In the genomic region with DNA sequence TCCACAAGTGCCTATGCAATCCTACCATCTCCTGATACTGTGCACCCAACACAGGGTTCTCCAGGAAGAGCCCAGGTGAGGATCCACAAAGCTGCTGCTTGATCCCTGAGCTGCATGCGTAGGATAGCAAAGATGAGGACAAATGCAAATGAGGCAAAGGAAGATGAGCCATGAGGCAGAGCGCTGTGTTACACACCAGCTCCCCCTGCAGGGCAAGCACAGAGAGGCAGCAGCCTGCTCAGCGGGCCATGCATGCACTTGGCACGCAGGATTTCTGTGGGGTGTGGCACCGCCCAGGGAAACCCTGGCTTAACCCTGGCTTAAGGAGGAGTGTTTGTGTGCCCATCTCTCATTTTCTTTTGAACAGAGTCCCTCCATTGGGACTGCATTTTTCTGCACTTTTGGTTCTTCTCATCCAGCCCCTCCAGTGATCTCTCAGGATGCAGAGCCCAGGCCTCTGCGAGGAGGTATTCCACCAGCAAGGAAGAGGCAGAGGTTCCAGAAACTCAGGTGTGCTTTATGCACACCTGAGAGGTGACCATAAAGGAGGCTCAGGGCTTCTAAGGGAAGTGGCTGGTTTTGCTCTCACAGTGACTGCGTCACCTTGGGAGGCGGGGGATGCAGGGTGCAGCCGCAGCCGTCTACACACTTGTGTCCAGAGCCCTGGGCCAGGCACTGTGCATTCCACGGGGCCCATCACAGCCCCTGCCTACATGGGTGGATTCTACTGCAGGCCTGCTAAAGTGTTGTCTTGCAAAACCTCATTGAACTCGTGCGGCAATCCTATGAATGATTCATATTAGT, we compare ENCODE assay signal across 9 cellular contexts.
DNase-seq lines count a peak whose midpoint lies in the region; ATAC-seq and TF ChIP-seq lines count a peak whose summit lies in the region.
"Had no signal": no experiment of that assay in that cellular context is flagged by ENCODE, and none has a peak within 500 bp of the region (broad histone marks: within the 10 kb centered on the region; RNA-seq: fewer than 3 reads in every experiment).

No MANE protein-coding gene starts in this region.

- TF ChIP-seq CTCF in BE2C (IDR thresholded peaks at IDR 0.05; ENCODE audit: low read depth, low read length) (peak; percentile 36), nephron progenitor cell (IDR thresholded peaks at IDR 0.05) (peak; percentile 80)

- H3K27me3 Mint-ChIP-seq in activated CD8-positive, alpha-beta memory T cell treated with anti-CD3 and anti-CD28 coated beads, Interleukin-2, amount 10 ng/mL, durations not matched to agents 7 days and 5 days = no peaks in the 10 kb centered on the region
- H3K27me3 Mint-ChIP-seq in nephron progenitor cell (ENCODE audit: low read depth, poor library complexity) = peaks cover 8% of the 10 kb centered on the region

- H3K4me1 Mint-ChIP-seq in activated CD8-positive, alpha-beta memory T cell treated with anti-CD3 and anti-CD28 coated beads, Interleukin-2, amount 10 ng/mL, durations not matched to agents 7 days and 5 days = no peaks in the 10 kb centered on the region
- H3K4me1 Mint-ChIP-seq in nephron progenitor cell = no peaks in the 10 kb centered on the region
- H3K4me1 Mint-ChIP-seq: memory B cell had no signal

- no peak overlapping the region for H3K4me3 Mint-ChIP-seq in activated CD8-positive, alpha-beta memory T cell treated with anti-CD3 and anti-CD28 coated beads, Interleukin-2, amount 10 ng/mL, durations not matched to agents 7 days and 5 days
- H3K4me3 Mint-ChIP-seq in nephron progenitor cell = no peak overlapping the region
- H3K4me3 Mint-ChIP-seq: memory B cell had no signal

- CTCF ChIA-PET in activated CD8-positive, alpha-beta memory T cell treated with anti-CD3 and anti-CD28 coated beads, Interleukin-2, amount 10 ng/mL, durations not matched to agents 7 days and 5 days (lab: Charles Lee) = interaction anchor here (0.9 to 3.9 kb wide), 5 partner anchors 9 to 185 kb away, joined by 3 to 26 read pairs (median 3); no protein-coding TSS in a partner anchor

- DNase-seq in BE2C = peak; percentile 24
- peak; percentile 78 for DNase-seq in NCI-H510A treated with DMSO at 0.1 percent for 48 hours (lab: John Stamatoyannopoulos, UW)
- DNase-seq in activated CD8-positive, alpha-beta memory T cell treated with anti-CD3 and anti-CD28 coated beads, Interleukin-2, amount 10 ng/mL, durations not matched to agents 7 days and 5 days = peak; percentile 62
- DNase-seq in fibroblast of peridontal ligament (ENCODE audit: extremely low read depth) = peak; percentile 70
- peak; percentile 76 for DNase-seq in nephron progenitor cell
- DNase-seq in NOMO-1 treated with DMSO at 0.1 percent for 48 hours (lab: John Stamatoyannopoulos, UW; ENCODE audit: unreplicated experiment) = no peak
- DNase-seq in T1000 (lab: John Stamatoyannopoulos, UW) = no peak

- H3K27me3 ChIP-seq in BE2C = no peaks in the 10 kb centered on the region

- no peaks in the 10 kb centered on the region for H3K36me3 Mint-ChIP-seq in activated CD8-positive, alpha-beta memory T cell treated with anti-CD3 and anti-CD28 coated beads, Interleukin-2, amount 10 ng/mL, durations not matched to agents 7 days and 5 days
- no peaks in the 10 kb centered on the region for H3K36me3 Mint-ChIP-seq in nephron progenitor cell (ENCODE audit: low read depth)
- H3K36me3 Mint-ChIP-seq: memory B cell had no signal

- H3K4me3 ChIP-seq in BE2C (ENCODE audit: low read depth, low read length) = no peak overlapping the region

- no peaks in the 10 kb centered on the region for H3K9me3 ChIP-seq in BE2C

- H3K4me1 ChIP-seq in BE2C = no peaks in the 10 kb centered on the region

- H3K9me3 Mint-ChIP-seq in activated CD8-positive, alpha-beta memory T cell treated with anti-CD3 and anti-CD28 coated beads, Interleukin-2, amount 10 ng/mL, durations not matched to agents 7 days and 5 days (ENCODE audit: low read depth) = no peaks in the 10 kb centered on the region
- peaks cover 6% of the 10 kb centered on the region for H3K9me3 Mint-ChIP-seq in nephron progenitor cell

- H3K27ac Mint-ChIP-seq in activated CD8-positive, alpha-beta memory T cell treated with anti-CD3 and anti-CD28 coated beads, Interleukin-2, amount 10 ng/mL, durations not matched to agents 7 days and 5 days = no peak overlapping the region
- no peak overlapping the region for H3K27ac Mint-ChIP-seq in nephron progenitor cell
- H3K27ac Mint-ChIP-seq: memory B cell had no signal

- no peaks in the 10 kb centered on the region for H3K36me3 ChIP-seq in BE2C

- ATAC-seq in GM21786 (IDR thresholded peaks at IDR 0.05; ENCODE audit: unreplicated experiment) = peak; percentile 70
- peak; percentile 78 for ATAC-seq in activated CD8-positive, alpha-beta memory T cell treated with anti-CD3 and anti-CD28 coated beads, Interleukin-2, amount 10 ng/mL, durations not matched to agents 7 days and 5 days

Comparison
In these comparisons a context has a peak if more than half of its experiments do, and no peak if none do; other contexts are left out.
1. DNase-seq: peak in BE2C (single experiment), NCI-H510A treated with DMSO at 0.1 percent for 48 hours (single experiment), activated CD8-positive, alpha-beta memory T cell treated with anti-CD3 and anti-CD28 coated beads, Interleukin-2, amount 10 ng/mL, durations not matched to agents 7 days and 5 days (single experiment), fibroblast of peridontal ligament (single experiment) and nephron progenitor cell (single experiment); none in NOMO-1 treated with DMSO at 0.1 percent for 48 hours (single experiment) and T1000 (single experiment).